ENCODE assay signal across 8 cellular contexts in the genomic region with DNA sequence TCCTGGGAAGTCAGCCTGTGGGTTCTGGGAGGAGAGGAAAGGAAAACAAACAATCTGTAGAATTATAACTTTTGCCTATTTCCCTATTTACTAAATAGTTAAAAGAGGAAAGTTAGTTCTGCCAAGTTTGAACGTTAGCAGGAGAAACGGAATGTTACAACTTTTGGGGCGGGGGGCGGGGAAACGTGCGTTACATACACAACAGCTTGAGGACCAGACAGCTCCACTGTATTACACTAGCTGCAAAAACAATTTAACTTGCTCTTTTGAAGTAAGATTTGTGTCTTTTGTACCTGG. TPM values are rescaled to one million over a fixed set of nuclear protein-coding genes. Genes with fewer than 3 reads are reported as not detected.
DNase-seq lines count a peak whose midpoint lies in the region; ATAC-seq and TF ChIP-seq lines count a peak whose summit lies in the region.

No MANE protein-coding gene starts in this region.

- no peak for ATAC-seq in heart left ventricle
- ATAC-seq in left ventricle myocardium superior = no peak
- ATAC-seq in HG02840 (IDR thresholded peaks at IDR 0.05; ENCODE audit: low FRiP score, unreplicated experiment) = no peak

- H3K9me3 ChIP-seq in heart left ventricle = no peaks in the 10 kb centered on the region
- no peaks in the 10 kb centered on the region for H3K9me3 ChIP-seq in mesodermal cell (ENCODE audit: control insufficient read depth, low read length)
- no peaks in the 10 kb centered on the region for H3K9me3 ChIP-seq in uterus

- 18 to 27% (median 23%) methylated on average over 6 of the region's 6 CpGs for WGBS in heart left ventricle, 4 donors
- WGBS in mesodermal cell (ENCODE audit: insufficient coverage in 2 of 2), 2 experiments = no CpG with 5 or more reads among the region's 6 CpGs

- H3K4me1 ChIP-seq in heart left ventricle = peaks cover 0 to 70% (median 7%) of the 10 kb centered on the region in 12 donors
- H3K4me1 ChIP-seq in mesodermal cell (ENCODE audit: control insufficient read depth, insufficient read depth, low read length, poor library complexity, severe bottlenecking) = peaks cover 36% of the 10 kb centered on the region
- H3K4me1 ChIP-seq in uterus = peaks cover 0 to 6% of the 10 kb centered on the region in 2 donors

- DNase-seq in heart left ventricle (no peak), left ventricle myocardium superior (no peak), brain microvascular endothelial cell (no peak), uterus (no peak), HEK293T (ENCODE audit: extremely low spot score) (no peak), ecto neural progenitor cell (ENCODE audit: low spot score) (no peak)

- TF ChIP-seq CTCF in heart left ventricle (IDR thresholded peaks at IDR 0.05) = no peak
- TF ChIP-seq CTCF in brain microvascular endothelial cell (IDR thresholded peaks at IDR 0.05; ENCODE audit: low read depth, low read length, missing control alignments) = no peak
- TF ChIP-seq CTCF in uterus (IDR thresholded peaks at IDR 0.05) = no peak

- H3K4me3 ChIP-seq in heart left ventricle (peak overlapping the region; percentile 12 to 66 (median 52)), brain microvascular endothelial cell (ENCODE audit: low read depth, low read length) (peak overlapping the region; percentile 64), mesodermal cell (ENCODE audit: extremely low read depth, insufficient read depth, low read length, poor library complexity, severe bottlenecking) (peak overlapping the region; percentile 56), uterus (peak overlapping the region; percentile 29 to 53)

- H3K27ac ChIP-seq in heart left ventricle (peak overlapping the region; percentile 8 to 87 (median 58)), brain microvascular endothelial cell (no peak overlapping the region), mesodermal cell (ENCODE audit: low read depth, low read length, severe bottlenecking) (peak overlapping the region; percentile 68), uterus (peak overlapping the region; percentile 74 to 81)

- CTCF ChIA-PET in HEK293T (lab: Yijun Ruan, JAX) = interaction anchor here (0.8 to 1.2 kb wide), 3 partner anchors 20 to 217 kb away, joined by 3 to 6 read pairs (median 3); no protein-coding TSS in a partner anchor

- POLR2A ChIA-PET in HEK293T (lab: Yijun Ruan, JAX) = interaction anchor here (1.2 to 1.4 kb wide), 3 partner anchors 9 to 95 kb away, joined by 3 to 5 read pairs (median 4); no protein-coding TSS in a partner anchor

- in situ Hi-C loops in brain microvascular endothelial cell (cut with HindIII; ENCODE audit: low pct_ligation_motif_present, low sequenced_read_pairs) = no loop called here

- intact Hi-C loops in heart left ventricle (cut with DNase I) (loop anchor here in 7 of 10 donors (5.0 to 10.0 kb wide), 8 partner anchors 91 to 603 kb away; no protein-coding TSS in a partner anchor), left ventricle myocardium superior (cut with micrococcal nuclease) (no loop called here), uterus (cut with DNase I; ENCODE audit: low total_unique reads) (no loop called here)

- peaks cover 0 to 63% (median 17%) of the 10 kb centered on the region in 9 donors for H3K27me3 ChIP-seq in heart left ventricle
- no peaks in the 10 kb centered on the region for H3K27me3 ChIP-seq in brain microvascular endothelial cell (replicated peaks)
- H3K27me3 ChIP-seq in uterus = no peaks in the 10 kb centered on the region

- no peaks in the 10 kb centered on the region for H3K36me3 ChIP-seq in heart left ventricle
- no peaks in the 10 kb centered on the region for H3K36me3 ChIP-seq in brain microvascular endothelial cell (replicated peaks)
- H3K36me3 ChIP-seq in mesodermal cell (ENCODE audit: control insufficient read depth, insufficient read depth, low read length) = peaks cover 8% of the 10 kb centered on the region
- no peaks in the 10 kb centered on the region for H3K36me3 ChIP-seq in uterus

- TF ChIP-seq POLR2A in heart left ventricle (IDR thresholded peaks at IDR 0.05) (no peak), uterus (IDR thresholded peaks at IDR 0.05) (no peak)

TF ChIP-seq in HEK293T, 16 proteins besides CTCF, POLR2A, EP300 and RAD21:
- TF ChIP-seq TARDBP (IDR thresholded peaks at IDR 0.05) (no peak), HDGF (IDR thresholded peaks at IDR 0.05; ENCODE audit: borderline replicate concordance) (no peak), FOXM1 (IDR thresholded peaks at IDR 0.05; ENCODE audit: borderline replicate concordance) (no peak), FOXK2 (IDR thresholded peaks at IDR 0.05) (no peak), NFRKB (IDR thresholded peaks at IDR 0.05) (no peak), ELF4 (IDR thresholded peaks at IDR 0.05) (no peak), BHLHE40 (IDR thresholded peaks at IDR 0.05; ENCODE audit: borderline replicate concordance) (no peak), SP1 (IDR thresholded peaks at IDR 0.05) (no peak)
- TF ChIP-seq, protein P1, sequence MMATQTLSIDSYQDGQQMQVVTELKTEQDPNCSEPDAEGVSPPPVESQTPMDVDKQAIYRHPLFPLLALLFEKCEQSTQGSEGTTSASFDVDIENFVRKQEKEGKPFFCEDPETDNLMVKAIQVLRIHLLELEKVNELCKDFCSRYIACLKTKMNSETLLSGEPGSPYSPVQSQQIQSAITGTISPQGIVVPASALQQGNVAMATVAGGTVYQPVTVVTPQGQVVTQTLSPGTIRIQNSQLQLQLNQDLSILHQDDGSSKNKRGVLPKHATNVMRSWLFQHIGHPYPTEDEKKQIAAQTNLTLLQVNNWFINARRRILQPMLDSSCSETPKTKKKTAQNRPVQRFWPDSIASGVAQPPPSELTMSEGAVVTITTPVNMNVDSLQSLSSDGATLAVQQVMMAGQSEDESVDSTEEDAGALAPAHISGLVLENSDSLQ (IDR thresholded peaks at IDR 0.05) = no peak

RNA-seq across cellular contexts. Expression of gene PRDM1, which starts 0.5 kb away (rescaled TPM):
- 10 to 100 TPM in 1 of 9 donors, 1 to 10 TPM in 8; 1.0 to 10.8 (median 1.7) TPM for total RNA-seq in heart left ventricle
- under 1 TPM; 0.36 to 0.53 TPM for polyA plus RNA-seq in heart left ventricle
- 1.7 TPM for total RNA-seq in left ventricle myocardium superior
- polyA plus RNA-seq in mesodermal cell (2013, experiment 1 of 2) = 12.6 TPM
- polyA plus RNA-seq in mesodermal cell (2013, experiment 2 of 2) = 9.9 TPM
- total RNA-seq in uterus = 10 to 100 TPM in 2 of 4 donors, 1 to 10 TPM in 2; 1.0 to 20.7 (median 7.0) TPM

Comparison
In these comparisons a context has a peak if more than half of its experiments do, and no peak if none do; other contexts are left out.
1. intact Hi-C loops: an anchor here in heart left ventricle (5.0 to 10.0 kb wide); none called in left ventricle myocardium superior and uterus.